26 cellular contexts compared by ENCODE assay signal in genomic region chr14:67589212-67589770, GRCh38. TPM values are rescaled to one million over a fixed set of nuclear protein-coding genes. Genes with fewer than 3 reads are reported as not detected.
"Had no signal": no experiment of that assay in that cellular context is flagged by ENCODE, and none has a peak within 500 bp of the region (broad histone marks: within the 10 kb centered on the region; RNA-seq: fewer than 3 reads in every experiment).

No MANE protein-coding gene starts in this region.

- H3K4me1 ChIP-seq: left lung, spleen had no signal

- H3K9me3 ChIP-seq: left lung, spleen, thoracic aorta had no signal

- ATAC-seq: activated naive CD8-positive, alpha-beta T cell treated with anti-CD3 and anti-CD28 coated beads, Interleukin-2, amount 50 U/mL, for 24 hours; left lung; natural killer cell had no signal

- H3K27ac Mint-ChIP-seq: activated B cell treated with CpG ODN at 0.5 μM for 24 hours; activated naive CD8-positive, alpha-beta T cell treated with anti-CD3 and anti-CD28 coated beads, Interleukin-2, amount 50 U/mL, for 24 hours; activated T-helper 1 cell treated with anti-CD3 and anti-CD28 coated beads, Interleukin-12 subunit alpha, Interleukin-12 subunit beta, Interleukin-2, Interleukin-4 antibody, amounts not matched to agents 30 ng/mL and 10 ng/mL and 1 ng/mL, durations not matched to agents 14 hours and 24 hours and 36 hours; dendritic cell treated with granulocyte-macrophage colony-stimulating factor and Interleukin-4, amounts not matched to agents 40 ng/mL and 50 ng/mL, for 4 days; immature natural killer cell; natural killer cell; progenitor cell of endocrine pancreas; type B pancreatic cell had no signal

- H3K27me3 ChIP-seq: left lung, spleen had no signal

- H3K27me3 Mint-ChIP-seq: activated B cell treated with CpG ODN at 0.5 μM for 24 hours; activated naive CD8-positive, alpha-beta T cell treated with anti-CD3 and anti-CD28 coated beads, Interleukin-2, amount 50 U/mL, for 24 hours; dendritic cell treated with granulocyte-macrophage colony-stimulating factor and Interleukin-4, amounts not matched to agents 40 ng/mL and 50 ng/mL, for 4 days; progenitor cell of endocrine pancreas; type B pancreatic cell had no signal

- FAIRE-seq: endometrium had no signal

- H3K9me3 Mint-ChIP-seq: activated B cell treated with CpG ODN at 0.5 μM for 24 hours; activated naive CD8-positive, alpha-beta T cell treated with anti-CD3 and anti-CD28 coated beads, Interleukin-2, amount 50 U/mL, for 24 hours; activated T-helper 1 cell treated with anti-CD3 and anti-CD28 coated beads, Interleukin-12 subunit alpha, Interleukin-12 subunit beta, Interleukin-2, Interleukin-4 antibody, amounts not matched to agents 30 ng/mL and 10 ng/mL and 1 ng/mL, durations not matched to agents 14 hours and 24 hours and 36 hours; dendritic cell treated with granulocyte-macrophage colony-stimulating factor and Interleukin-4, amounts not matched to agents 40 ng/mL and 50 ng/mL, for 4 days; immature natural killer cell; natural killer cell; type B pancreatic cell had no signal

- H3K27ac ChIP-seq: left lung, spleen, thoracic aorta had no signal

- H3K4me1 Mint-ChIP-seq: activated naive CD8-positive, alpha-beta T cell treated with anti-CD3 and anti-CD28 coated beads, Interleukin-2, amount 50 U/mL, for 24 hours; immature natural killer cell had no signal

- H3K4me3 Mint-ChIP-seq: activated B cell treated with CpG ODN at 0.5 μM for 24 hours; activated naive CD8-positive, alpha-beta T cell treated with anti-CD3 and anti-CD28 coated beads, Interleukin-2, amount 50 U/mL, for 24 hours; activated T-helper 1 cell treated with anti-CD3 and anti-CD28 coated beads, Interleukin-12 subunit alpha, Interleukin-12 subunit beta, Interleukin-2, Interleukin-4 antibody, amounts not matched to agents 30 ng/mL and 10 ng/mL and 1 ng/mL, durations not matched to agents 14 hours and 24 hours and 36 hours; dendritic cell treated with granulocyte-macrophage colony-stimulating factor and Interleukin-4, amounts not matched to agents 40 ng/mL and 50 ng/mL, for 4 days; immature natural killer cell; natural killer cell; type B pancreatic cell had no signal

- DNase-seq: activated B cell treated with CpG ODN at 0.5 μM for 24 hours; activated CD4-positive, alpha-beta T cell treated with anti-CD3 and anti-CD28 coated beads for 4 hours; activated CD4-positive, alpha-beta T cell treated with anti-CD3 and anti-CD28 coated beads, Interleukin-2, amount 50 U/mL, for 48 hours; activated gamma-delta T cell; activated naive CD4-positive, alpha-beta T cell treated with anti-CD3 and anti-CD28 coated beads, Interleukin-2, amount 50 U/mL, for 16 hours; activated naive CD8-positive, alpha-beta T cell treated with anti-CD3 and anti-CD28 coated beads, Interleukin-2, amount 50 U/mL, for 24 hours; caudate nucleus; effector CD4-positive, alpha-beta T cell; foreskin fibroblast; immature natural killer cell; left lung; mammary epithelial cell; midbrain; natural killer cell; retina; spleen; stimulated activated CD4-positive, alpha-beta T cell treated with anti-CD3 and anti-CD28 coated beads, Interleukin-4, amount 100 ng/mL, for 1 hour; stimulated activated naive CD4-positive, alpha-beta T cell; T-helper 1 cell; T-helper 9 cell had no signal

- H3K4me3 ChIP-seq: left lung, spleen, thoracic aorta had no signal

RNA-seq across cellular contexts. Expression of gene PLEKHH1, which starts 56.2 kb away (rescaled TPM):
- total RNA-seq: natural killer cell had no signal
